Comparison of ENCODE assay signal across 1 cellular context in the genomic region with DNA sequence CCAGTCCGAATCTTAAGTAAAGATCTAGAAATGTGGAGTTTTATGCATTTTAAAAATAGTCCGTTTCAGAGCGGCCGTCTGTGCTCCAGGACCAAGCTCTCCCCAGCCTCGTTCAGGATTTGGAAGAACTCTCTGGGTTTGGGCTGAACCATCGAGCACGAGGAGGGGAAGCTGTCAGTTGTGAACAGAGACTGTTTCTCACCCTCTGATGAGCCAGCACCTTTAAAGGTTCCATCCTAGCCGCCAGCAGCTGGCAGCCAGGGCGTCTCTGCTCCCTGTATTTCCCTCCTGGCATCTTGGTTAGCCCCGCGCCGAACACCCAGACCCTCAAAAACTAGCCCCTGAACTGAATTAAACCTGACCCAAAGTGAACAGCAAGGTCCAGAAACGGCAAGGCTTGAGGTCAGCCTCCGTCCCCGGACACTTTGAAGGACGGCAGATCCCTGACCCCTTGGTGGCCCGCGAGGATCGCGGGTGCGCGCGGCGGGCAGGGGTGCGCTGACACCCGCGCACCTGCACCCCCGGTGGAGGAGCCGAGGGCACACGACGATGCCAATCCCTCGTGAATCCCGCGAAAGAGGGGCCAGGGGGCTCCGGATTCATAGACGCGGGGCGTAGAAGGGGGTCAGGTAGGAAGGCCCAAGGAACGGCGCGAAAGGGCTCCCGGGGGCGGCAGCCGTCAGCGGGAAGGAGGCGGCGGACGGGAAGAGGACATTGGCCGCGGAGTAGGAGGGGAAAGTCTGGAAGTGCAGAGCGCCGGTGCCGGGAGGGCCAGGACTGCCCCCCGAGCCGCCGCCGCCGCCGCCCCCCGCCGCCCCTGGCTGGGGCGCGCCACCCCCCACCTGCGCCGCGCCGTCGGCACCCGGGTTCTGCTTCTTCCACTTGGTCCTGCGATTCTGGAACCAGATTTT.
TF ChIP-seq lines count a peak whose summit lies in the region.

No MANE protein-coding gene starts in this region.

TF ChIP-seq in H1, 55 proteins besides CTCF, POLR2A, EP300 and RAD21:
- TF ChIP-seq JUND (IDR thresholded peaks at IDR 0.05; ENCODE audit: low read length): peak; percentile 46; the same call in 1 of the 2 replicates
- 0 out of 2 replicates have a peak, but pooled peaks have one; percentile 35 for TF ChIP-seq GABPA (IDR thresholded peaks at IDR 0.05; ENCODE audit: borderline replicate concordance, insufficient read depth, low read length)
- TF ChIP-seq SIRT6 (IDR thresholded peaks at IDR 0.05; ENCODE audit: low read length): no peak
